ENCODE assay signal across 8 cellular contexts in the genomic region with DNA sequence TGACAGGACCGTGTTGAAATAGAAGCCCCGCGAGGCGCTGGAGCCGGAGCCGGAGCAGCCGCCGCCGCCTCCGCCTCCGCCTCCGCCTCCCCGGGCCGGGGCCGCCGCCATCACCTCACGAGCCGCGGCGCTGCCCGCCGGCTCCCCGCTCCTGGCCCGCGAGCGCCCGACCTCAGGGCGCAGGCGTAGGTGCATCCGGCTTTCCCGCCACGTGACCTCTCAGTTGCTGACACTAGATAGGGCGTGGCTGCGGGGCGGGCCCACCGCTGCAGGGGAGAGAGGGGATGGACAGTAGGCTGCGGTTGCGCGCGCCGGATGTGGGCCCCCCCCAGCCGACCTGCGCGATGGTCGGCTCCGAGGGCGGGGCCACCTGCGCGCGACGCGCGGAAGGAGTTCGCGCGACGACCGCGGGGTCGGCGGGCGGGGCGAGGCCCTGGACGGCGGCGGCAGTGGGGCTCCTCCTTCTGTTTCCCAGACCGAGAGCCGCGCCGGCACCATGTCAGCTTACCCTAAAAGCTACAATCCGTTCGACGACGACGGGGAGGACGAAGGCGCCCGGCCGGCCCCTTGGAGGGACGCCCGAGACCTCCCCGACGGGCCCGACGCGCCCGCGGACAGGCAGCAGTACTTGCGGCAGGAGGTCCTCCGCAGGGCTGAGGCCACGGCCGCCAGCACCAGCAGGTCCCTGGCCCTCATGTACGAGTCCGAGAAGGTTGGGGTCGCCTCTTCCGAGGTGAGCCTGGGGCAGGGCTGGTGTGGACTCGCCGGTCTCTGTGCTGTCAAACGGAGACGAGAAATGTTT. TPM values are rescaled to one million over a fixed set of nuclear protein-coding genes. Genes with fewer than 3 reads are reported as not detected.
DNase-seq lines count a peak whose midpoint lies in the region; ATAC-seq, FAIRE-seq and TF ChIP-seq lines count a peak whose summit lies in the region.

Gene PI4KA, minus strand, starts transcription at position 197 of the 802 bp plus-strand sequence. Its CDS starts 86 bp downstream, at position 111.
Gene SNAP29, plus strand, starts transcription at position 393 of the 802 bp plus-strand sequence. Its CDS starts 104 bp downstream, at position 497.

- H3K4me3 Mint-ChIP-seq in activated CD8-positive, alpha-beta memory T cell treated with anti-CD3 and anti-CD28 coated beads, Interleukin-2, amount 10 ng/mL, durations not matched to agents 7 days and 5 days = peak within 1 kb of the TSS; percentile 76

- H3K27ac Mint-ChIP-seq in activated CD8-positive, alpha-beta memory T cell treated with anti-CD3 and anti-CD28 coated beads, Interleukin-2, amount 10 ng/mL, durations not matched to agents 7 days and 5 days = peak within 1 kb of the TSS; percentile 81

- H3K27me3 Mint-ChIP-seq in activated CD8-positive, alpha-beta memory T cell treated with anti-CD3 and anti-CD28 coated beads, Interleukin-2, amount 10 ng/mL, durations not matched to agents 7 days and 5 days = no peaks in the 10 kb centered on the region

- H3K9me3 Mint-ChIP-seq in activated CD8-positive, alpha-beta memory T cell treated with anti-CD3 and anti-CD28 coated beads, Interleukin-2, amount 10 ng/mL, durations not matched to agents 7 days and 5 days (ENCODE audit: low read depth) = no peaks in the 10 kb centered on the region

- WGBS in H1 (ENCODE audit: extremely low coverage in 1 of 2, insufficient coverage in 1 of 2, insufficient read length in 1 of 2, insufficient replicate concordance in 2 of 2, low coverage in 1 of 2, low lambda C conversion rate in 2 of 2, missing lambda C conversion rate in 1 of 2), 2 experiments = 3% methylated on average over 53 of the region's 100 CpGs; no CpG with 5 or more reads in 1 of the 2 experiments
- 2% methylated on average over 65 of the region's 100 CpGs for WGBS in mesenchymal stem cell

- H3K14ac ChIP-seq in H1 (ENCODE audit: insufficient read length) (no peak within 1 kb of the TSS), mesenchymal stem cell (ENCODE audit: low read length in 2 of 2) (peak within 1 kb of the TSS in 1 of 2 experiments; percentile 82)

- H3K4me2 ChIP-seq in H1 (ENCODE audit: insufficient read depth in 1 of 2, low read depth in 2 of 2, low read length in 2 of 2) = peak within 1 kb of the TSS; percentile 82 to 99
- H3K4me2 ChIP-seq in mesenchymal stem cell (ENCODE audit: low read length, poor library complexity, severe bottlenecking) = peak within 1 kb of the TSS; percentile 67

- H3K9me3 ChIP-seq in H1 (ENCODE audit: insufficient read depth in 2 of 2, low read depth in 1 of 2, low read length in 1 of 2) = no peaks in the 10 kb centered on the region
- no peaks in the 10 kb centered on the region for H3K9me3 ChIP-seq in mesenchymal stem cell (ENCODE audit: control insufficient read depth, low read length)

- TF ChIP-seq EP300 in H1 (IDR thresholded peaks at IDR 0.05; ENCODE audit: borderline replicate concordance in 1 of 2, low read depth in 2 of 2, low read length in 2 of 2) = peak in 1 of 2 experiments; percentile 100; a peak in 2 of 3 replicates

- peak within 1 kb of the TSS; percentile 44 for H4K5ac ChIP-seq in H1 (ENCODE audit: insufficient read length, low read depth, low read length)

- H3K4me1 Mint-ChIP-seq in activated CD8-positive, alpha-beta memory T cell treated with anti-CD3 and anti-CD28 coated beads, Interleukin-2, amount 10 ng/mL, durations not matched to agents 7 days and 5 days = peaks cover 38% of the 10 kb centered on the region

- ATAC-seq in GM21381 (IDR thresholded peaks at IDR 0.05; ENCODE audit: unreplicated experiment) = peak; percentile 89
- ATAC-seq in activated CD8-positive, alpha-beta memory T cell treated with anti-CD3 and anti-CD28 coated beads, Interleukin-2, amount 10 ng/mL, durations not matched to agents 7 days and 5 days = peak; percentile 93

- peak in 1 of 2 experiments; percentile 67; a peak in 2 of 3 replicates for TF ChIP-seq POLR2A in H1 (IDR thresholded peaks at IDR 0.05; ENCODE audit: control extremely low read depth in 1 of 2, low read depth in 2 of 2, low read length in 2 of 2)

- peaks cover 10% of the 10 kb centered on the region for H3K23me2 ChIP-seq in H1 (ENCODE audit: low read depth, low read length)

- H3K56ac ChIP-seq in H1 (replicated peaks; ENCODE audit: insufficient read length, low read depth, low read length) = no peak within 1 kb of the TSS

- H2AFZ ChIP-seq in H1 (ENCODE audit: low read length) = peak within 1 kb of the TSS; percentile 25; the same call in 1 of the 2 replicates
- H2AFZ ChIP-seq in mesenchymal stem cell (ENCODE audit: low read depth, low read length) = peak within 1 kb of the TSS; percentile 95

- H3K23ac ChIP-seq in H1 (ENCODE audit: insufficient read length) (no peak within 1 kb of the TSS), mesenchymal stem cell (ENCODE audit: low read length in 2 of 2) (peak within 1 kb of the TSS in 1 of 2 experiments; percentile 95)

- peak within 1 kb of the TSS in 3 of 4 experiments; percentile 64 to 87 (median 66); a peak in 6 of 7 replicates for H3K9ac ChIP-seq in H1 (replicated peaks in 1 of 4; ENCODE audit: extremely low read depth in 1 of 4, low read depth in 3 of 4, low read length in 3 of 4)
- peak within 1 kb of the TSS; percentile 94 for H3K9ac ChIP-seq in mesenchymal stem cell (ENCODE audit: low read length)

- no peaks in the 10 kb centered on the region for H4K20me1 ChIP-seq in H1 (replicated peaks in 1 of 2; ENCODE audit: control insufficient read depth in 1 of 2, insufficient read depth in 2 of 2, low read length in 2 of 2)

- H3K4me3 ChIP-seq in H1 (ENCODE audit: extremely low read depth in 1 of 4, insufficient read depth in 2 of 4, low read depth in 3 of 4, low read length in 4 of 4) = peak within 1 kb of the TSS; percentile 75 to 85 (median 78)
- peak within 1 kb of the TSS; percentile 82 to 90 for H3K4me3 ChIP-seq in mesenchymal stem cell (ENCODE audit: insufficient read depth in 1 of 2, low read depth in 1 of 2, low read length in 2 of 2)

- POLR2A ChIA-PET in H1 (lab: Charles Lee; ENCODE audit: partially characterized antibody) = interaction anchor here (1.6 kb wide), 2 partner anchors 16 to 59 kb away, joined by 3 to 4 read pairs; partner anchors contain the start of gene CRKL

- H3K4ac ChIP-seq in H1 (replicated peaks; ENCODE audit: insufficient read length, low read depth, low read length) (no peak within 1 kb of the TSS), mesenchymal stem cell (ENCODE audit: low read depth in 1 of 2, low read length in 2 of 2) (peak within 1 kb of the TSS; percentile 87 to 89)

- peak within 1 kb of the TSS; percentile 40; the same call in 1 of the 2 replicates for H2BK5ac ChIP-seq in H1 (ENCODE audit: low read depth, low read length)
- no peak within 1 kb of the TSS for H2BK5ac ChIP-seq in mesenchymal stem cell (ENCODE audit: low read depth, low read length, poor library complexity, severe bottlenecking)

- no peak within 1 kb of the TSS for H2AK5ac ChIP-seq in H1 (ENCODE audit: low read depth, low read length)
- H2AK5ac ChIP-seq in mesenchymal stem cell (ENCODE audit: low read length, severe bottlenecking) = no peak within 1 kb of the TSS

- 0 out of 2 replicates have a peak within 1 kb of the TSS, but pooled peaks have one; percentile 2 for H3K27ac ChIP-seq in H1 (ENCODE audit: low read depth, low read length)
- peak within 1 kb of the TSS; percentile 63 for H3K27ac ChIP-seq in mesenchymal stem cell (ENCODE audit: low read length, poor library complexity, severe bottlenecking)

- TF ChIP-seq RAD21 in H1 (IDR thresholded peaks at IDR 0.05 in 1 of 2, conservative IDR thresholded peaks at IDR 0.05 in 1 of 2; ENCODE audit: low read depth in 2 of 2, low read length in 2 of 2) = peak in 1 of 2 experiments; percentile 11; a peak in 1 of 4 replicates

- H4K91ac ChIP-seq in H1 (replicated peaks; ENCODE audit: insufficient read length, low read length) (no peak within 1 kb of the TSS), mesenchymal stem cell (ENCODE audit: low read length) (peak within 1 kb of the TSS; percentile 90)

- H3K36me3 ChIP-seq in H1 (ENCODE audit: control insufficient read depth in 2 of 4, insufficient read depth in 4 of 4, low read length in 3 of 4) (no peaks in the 10 kb centered on the region), mesenchymal stem cell (ENCODE audit: control insufficient read depth in 1 of 2, insufficient read depth in 2 of 2, low read depth in 1 of 2, low read length in 2 of 2) (peaks cover 3 to 14% of the 10 kb centered on the region in 2 experiments)

- TF ChIP-seq CTCF in H1 (IDR thresholded peaks at IDR 0.05; ENCODE audit: control extremely low read depth in 1 of 3, insufficient read depth in 1 of 3, low read depth in 1 of 3, low read length in 3 of 3) = no peak

- H3K36me3 Mint-ChIP-seq in activated CD8-positive, alpha-beta memory T cell treated with anti-CD3 and anti-CD28 coated beads, Interleukin-2, amount 10 ng/mL, durations not matched to agents 7 days and 5 days = peaks cover 9% of the 10 kb centered on the region

- DNase-seq in COR-L47 (lab: John Stamatoyannopoulos, UW) (peak; percentile 97), HUDEP-2 (lab: John Stamatoyannopoulos, UW; ENCODE audit: unreplicated experiment in 76 of 76) (peak in 75 of 76 experiments; percentile 59 to 98 (median 95)), NOMO-1 treated with dmso at 0.1 percent for 144 hours (lab: John Stamatoyannopoulos, UW; ENCODE audit: unreplicated experiment) (peak; percentile 98), H1 (ENCODE audit: low read depth in 1 of 2, low spot score in 2 of 2) (peak; percentile 87 to 97), mesenchymal stem cell (peak; percentile 98)
- DNase-seq in activated CD8-positive, alpha-beta memory T cell treated with anti-CD3 and anti-CD28 coated beads, Interleukin-2, amount 10 ng/mL, durations not matched to agents 7 days and 5 days = peak; percentile 99
- peak; percentile 95 for DNase-seq in stimulated activated CD8-positive, alpha-beta memory T cell treated with anti-CD3 and anti-CD28 coated beads, Interleukin-12 subunit alpha, Interleukin-12 subunit beta, amount 100 ng/mL, for 24 hours (ENCODE audit: extremely low read depth)

- H3K4me1 ChIP-seq in H1 (replicated peaks in 1 of 4; ENCODE audit: control insufficient read depth in 3 of 4, insufficient read depth in 4 of 4, low read length in 3 of 4) = peaks cover 3 to 6% (median 5%) of the 10 kb centered on the region in 4 experiments; a peak in 5 of 7 replicates
- peaks cover 10% of the 10 kb centered on the region for H3K4me1 ChIP-seq in mesenchymal stem cell (ENCODE audit: control insufficient read depth, insufficient read depth, low read depth, low read length)

- FAIRE-seq in H1 (lab: Jason Lieb, UNC) = no peak

- H3K27me3 ChIP-seq in H1 (replicated peaks in 1 of 4; ENCODE audit: control insufficient read depth in 3 of 4, extremely low read depth in 1 of 4, insufficient read depth in 3 of 4, low read length in 3 of 4) (no peaks in the 10 kb centered on the region), mesenchymal stem cell (ENCODE audit: control insufficient read depth in 1 of 2, insufficient read depth in 1 of 2, low read length in 2 of 2) (no peaks in the 10 kb centered on the region)

- CTCF ChIA-PET in activated CD8-positive, alpha-beta memory T cell treated with anti-CD3 and anti-CD28 coated beads, Interleukin-2, amount 10 ng/mL, durations not matched to agents 7 days and 5 days (lab: Charles Lee) = interaction anchor here (1.0 to 1.1 kb wide), 2 partner anchors 9 to 58 kb away, joined by 3 to 5 read pairs; partner anchors contain the start of gene CRKL
- CTCF ChIA-PET in H1 (lab: Charles Lee; ENCODE audit: partially characterized antibody) = interaction anchor here (2.0 kb wide), 1 partner anchor 54 kb away, joined by 6 read pairs; no protein-coding TSS in a partner anchor

- H3K79me2 ChIP-seq in H1 (ENCODE audit: control insufficient read depth in 1 of 2, insufficient read depth in 2 of 2, low read length in 2 of 2) = peaks cover 0 to 27% of the 10 kb centered on the region in 2 experiments; a peak in 3 of 4 replicates

- H4K8ac ChIP-seq in H1 (ENCODE audit: extremely low read depth, insufficient read depth, low read length) (peak within 1 kb of the TSS; percentile 57; the same call in 1 of the 2 replicates), mesenchymal stem cell (ENCODE audit: low read length) (peak within 1 kb of the TSS; percentile 85)

- H3K18ac ChIP-seq in H1 (ENCODE audit: extremely low read depth, low read length) (peak within 1 kb of the TSS; percentile 55), mesenchymal stem cell (ENCODE audit: low read depth in 1 of 2, low read length in 2 of 2) (peak within 1 kb of the TSS; percentile 93 to 97)

- H3K79me1 ChIP-seq in H1 (ENCODE audit: low read depth, low read length) (peaks cover 4% of the 10 kb centered on the region), mesenchymal stem cell (replicated peaks; ENCODE audit: low read length, poor library complexity, severe bottlenecking) (peaks cover 29% of the 10 kb centered on the region)

- no peak within 1 kb of the TSS; the same call in 1 of the 2 replicates for H2BK20ac ChIP-seq in H1 (ENCODE audit: low read length)

- H2BK15ac ChIP-seq in H1 (ENCODE audit: low read length) (no peak within 1 kb of the TSS), mesenchymal stem cell (ENCODE audit: low read depth, poor library complexity, severe bottlenecking) (peak within 1 kb of the TSS; percentile 90)

- H2BK120ac ChIP-seq in H1 (replicated peaks; ENCODE audit: low read depth, low read length) = no peak within 1 kb of the TSS
- peak within 1 kb of the TSS; percentile 88 for H2BK120ac ChIP-seq in mesenchymal stem cell (ENCODE audit: low read depth, low read length)

- H2BK12ac ChIP-seq in H1 (ENCODE audit: low read depth, low read length) = peak within 1 kb of the TSS; percentile 90; the same call in 1 of the 2 replicates
- H2BK12ac ChIP-seq in mesenchymal stem cell (ENCODE audit: low read length in 2 of 2) = peak within 1 kb of the TSS; percentile 69 to 84

RNA-seq across cellular contexts. Expression of gene PI4KA, which starts in this region (rescaled TPM):
- 10 to 100 TPM; 84.5 to 99.6 TPM for total RNA-seq in activated CD8-positive, alpha-beta memory T cell treated with anti-CD3 and anti-CD28 coated beads, Interleukin-2, amount 10 ng/mL, durations not matched to agents 7 days and 5 days
- total RNA-seq in H1 (2021; fragmentation: NEBNext Ultra II Directional; extraction: Animal tissue kit (Norgen Biotek cat#: 25700)) = 34.0 and 37.7 TPM in 2 replicates
- polyA plus RNA-seq in H1 (2011; rRNA removed) = 22.5 and 28.3 TPM in 2 replicates
- 23.0 TPM for polyA plus RNA-seq in H1 (2011; cell fraction: cytosol; rRNA removed)
- 116 TPM for polyA plus RNA-seq in H1 (2011; cell fraction: nucleus; rRNA removed)
- polyA plus RNA-seq in H1 (2012, experiment 1 of 2) = 30.4 to 38.0 TPM (median 35.4 TPM) in 4 replicates
- polyA plus RNA-seq in H1 (2012, experiment 2 of 2) = 18.6 TPM
- 13.6 TPM for polyA plus RNA-seq in H1 (2013, experiment 1 of 2)
- 11.0 TPM for polyA plus RNA-seq in H1 (2013, experiment 2 of 2)
- polyA minus RNA-seq in H1 (2011; rRNA and poly(A)+ RNA removed) = 47.2 and 62.2 TPM in 2 replicates
- polyA minus RNA-seq in H1 (2011; cell fraction: cytosol; rRNA and poly(A)+ RNA removed) = 26.9 TPM
- polyA minus RNA-seq in H1 (2011; cell fraction: nucleus; rRNA and poly(A)+ RNA removed) = 63.2 TPM
- 28.8 TPM for polyA plus RNA-seq in mesenchymal stem cell (2013, experiment 1 of 2)
- 26.0 TPM for polyA plus RNA-seq in mesenchymal stem cell (2013, experiment 2 of 2)

RNA-seq across cellular contexts. Expression of gene SNAP29, which starts in this region (rescaled TPM):
- total RNA-seq in activated CD8-positive, alpha-beta memory T cell treated with anti-CD3 and anti-CD28 coated beads, Interleukin-2, amount 10 ng/mL, durations not matched to agents 7 days and 5 days = 10 to 100 TPM; 32.3 to 38.5 TPM
- 11.2 and 15.0 TPM in 2 replicates for total RNA-seq in H1 (2021; fragmentation: NEBNext Ultra II Directional; extraction: Animal tissue kit (Norgen Biotek cat#: 25700))
- 7.1 and 11.8 TPM in 2 replicates for polyA plus RNA-seq in H1 (2011; rRNA removed)
- 12.2 TPM for polyA plus RNA-seq in H1 (2011; cell fraction: cytosol; rRNA removed)
- polyA plus RNA-seq in H1 (2011; cell fraction: nucleus; rRNA removed) = 10.0 TPM
- polyA plus RNA-seq in H1 (2012, experiment 1 of 2) = 14.2 to 18.4 TPM (median 14.7 TPM) in 4 replicates
- polyA plus RNA-seq in H1 (2012, experiment 2 of 2) = 3.3 TPM
- 14.4 TPM for polyA plus RNA-seq in H1 (2013, experiment 1 of 2)
- 14.7 TPM for polyA plus RNA-seq in H1 (2013, experiment 2 of 2)
- 8.4 and 12.1 TPM in 2 replicates for polyA minus RNA-seq in H1 (2011; rRNA and poly(A)+ RNA removed)
- 5.9 TPM for polyA minus RNA-seq in H1 (2011; cell fraction: cytosol; rRNA and poly(A)+ RNA removed)
- 5.6 TPM for polyA minus RNA-seq in H1 (2011; cell fraction: nucleus; rRNA and poly(A)+ RNA removed)
- polyA plus RNA-seq in mesenchymal stem cell (2013, experiment 1 of 2) = 55.0 TPM
- polyA plus RNA-seq in mesenchymal stem cell (2013, experiment 2 of 2) = 52.0 TPM

Comparison
In these comparisons a context has a peak if more than half of its experiments do, and no peak if none do; other contexts are left out.
1. Peak in every context shown above with its lines: DNase-seq, ATAC-seq, H3K4me3 ChIP-seq and H3K27ac ChIP-seq.